ENCODE assay signal across 1 cellular context in genomic region chr17:82228842-82229685, GRCh38.
TF ChIP-seq lines count a peak whose summit lies in the region.

TSS of gene SLC16A3 (plus strand) at chr17:82229042. CDS start at chr17:82236009, 6,967 bp downstream.

TF ChIP-seq in HepG2, 621 proteins besides CTCF, POLR2A, EP300 and RAD21 (continued from another document and continues in another):
- TF ChIP-seq ZNF784 (CRISPR knock-in tag; IDR thresholded peaks at IDR 0.05; ENCODE audit: borderline replicate concordance): 0 out of 2 replicates have a peak, but pooled peaks have one; percentile 6
- TF ChIP-seq ZNF142 (CRISPR knock-in tag; IDR thresholded peaks at IDR 0.05): peak; percentile 25
- TF ChIP-seq NFYB (CRISPR knock-in tag; IDR thresholded peaks at IDR 0.05): no peak
- no peak for TF ChIP-seq EZH2 (conservative IDR thresholded peaks at IDR 0.05; ENCODE audit: low read depth, low read length)
- TF ChIP-seq HNRNPH1 (optimal IDR thresholded peaks at IDR 0.05; ENCODE audit: low read depth, low read length): peak; percentile 91
- no peak for TF ChIP-seq ATM (IDR thresholded peaks at IDR 0.05; ENCODE audit: borderline replicate concordance)
- TF ChIP-seq ZNF891 (CRISPR knock-in tag; IDR thresholded peaks at IDR 0.05): 0 out of 2 replicates have a peak, but pooled peaks have one; percentile 6
- TF ChIP-seq TRAFD1 (CRISPR knock-in tag; IDR thresholded peaks at IDR 0.05; ENCODE audit: borderline replicate concordance): no peak
- no peak; the same call in 1 of the 2 replicates for TF ChIP-seq SNAPC2 (CRISPR knock-in tag; IDR thresholded peaks at IDR 0.05)
- TF ChIP-seq ZNF800 (CRISPR knock-in tag; IDR thresholded peaks at IDR 0.05): no peak; the same call in 1 of the 2 replicates
- TF ChIP-seq REPIN1 (CRISPR knock-in tag; IDR thresholded peaks at IDR 0.05; ENCODE audit: borderline replicate concordance, low read depth): no peak
- TF ChIP-seq ZSCAN20 (CRISPR knock-in tag; IDR thresholded peaks at IDR 0.05; ENCODE audit: borderline replicate concordance): 0 out of 2 replicates have a peak, but pooled peaks have one; percentile 36
- TF ChIP-seq MNT (IDR thresholded peaks at IDR 0.05): no peak
- TF ChIP-seq ZNF646 (CRISPR knock-in tag; IDR thresholded peaks at IDR 0.05): no peak
- TF ChIP-seq GFI1 (CRISPR knock-in tag; IDR thresholded peaks at IDR 0.05; ENCODE audit: borderline replicate concordance): peak; percentile 11; the same call in 1 of the 2 replicates
- TF ChIP-seq HNF1A (IDR thresholded peaks at IDR 0.05; ENCODE audit: low read depth): no peak
- TF ChIP-seq HNF1A (CRISPR knock-in tag; IDR thresholded peaks at IDR 0.05; ENCODE audit: borderline replicate concordance): no peak
- peak; percentile 66 for TF ChIP-seq ZNF574 (CRISPR knock-in tag; IDR thresholded peaks at IDR 0.05)
